In genomic region chr1:156122519-156123355, GRCh38 we compare ENCODE assay signal across 9 cellular contexts. TPM values are rescaled to one million over a fixed set of nuclear protein-coding genes. Genes with fewer than 3 reads are reported as not detected.
DNase-seq lines count a peak whose midpoint lies in the region; ATAC-seq, FAIRE-seq and TF ChIP-seq lines count a peak whose summit lies in the region.
"Had no signal": no experiment of that assay in that cellular context is flagged by ENCODE, and none has a peak within 500 bp of the region (broad histone marks: within the 10 kb centered on the region; RNA-seq: fewer than 3 reads in every experiment).

No MANE protein-coding gene starts in this region.

- TF ChIP-seq CTCF in fibroblast of the aortic adventitia (IDR thresholded peaks at IDR 0.05; ENCODE audit: insufficient read depth, low read length): no peak

- peak overlapping the region; percentile 72 to 97 for H3K27ac Mint-ChIP-seq in activated naive CD4-positive, alpha-beta T cell treated with anti-CD3 and anti-CD28 coated beads, Interleukin-2, amount 50 U/mL, for 72 hours

- H3K9me3 Mint-ChIP-seq in activated naive CD4-positive, alpha-beta T cell treated with anti-CD3 and anti-CD28 coated beads, Interleukin-2, amount 50 U/mL, for 72 hours: no peaks in the 10 kb centered on the region

- DNase-seq in activated naive CD4-positive, alpha-beta T cell treated with anti-CD3 and anti-CD28 coated beads, Interleukin-2, amount 50 U/mL, for 72 hours (ENCODE audit: low spot score in 2 of 2): no peak
- DNase-seq in activated naive CD4-positive, alpha-beta T cell (lab: John Stamatoyannopoulos, UW): no peak
- DNase-seq in T-helper 9 cell: peak; percentile 23
- DNase-seq in fibroblast of the aortic adventitia (ENCODE audit: low read depth): peak; percentile 90
- DNase-seq in non-pigmented ciliary epithelial cell (ENCODE audit: low read depth): peak; percentile 63
- no peak for DNase-seq in GM12891 (ENCODE audit: insufficient read length, low spot score)

- FAIRE-seq in GM12891 (lab: Jason Lieb, UNC): no peak
- FAIRE-seq: endometrium had no signal

- peak overlapping the region; percentile 66 for H3K4me3 ChIP-seq in fibroblast of the aortic adventitia (ENCODE audit: low read depth, low read length)

- peaks cover 0 to 25% of the 10 kb centered on the region in 2 donors for H3K36me3 Mint-ChIP-seq in activated naive CD4-positive, alpha-beta T cell treated with anti-CD3 and anti-CD28 coated beads, Interleukin-2, amount 50 U/mL, for 72 hours

- ATAC-seq in activated naive CD4-positive, alpha-beta T cell treated with anti-CD3 and anti-CD28 coated beads, Interleukin-2, amount 50 U/mL, for 72 hours: no peak
- ATAC-seq in HG02870 (IDR thresholded peaks at IDR 0.05; ENCODE audit: unreplicated experiment) (no peak), HG03135 (IDR thresholded peaks at IDR 0.05; ENCODE audit: unreplicated experiment) (no peak)

- no peak for TF ChIP-seq POLR2A in GM12891 (IDR thresholded peaks at IDR 0.05; ENCODE audit: low read depth, low read length)

TF ChIP-seq in GM12891, 5 proteins besides CTCF, POLR2A, EP300 and RAD21:
- no peak for TF ChIP-seq PAX5 (IDR thresholded peaks at IDR 0.05; ENCODE audit: insufficient read depth, low read length, severe bottlenecking)
- TF ChIP-seq POLR2AphosphoS5 (IDR thresholded peaks at IDR 0.05; ENCODE audit: low read depth, low read length): no peak
- no peak for TF ChIP-seq TAF1 (IDR thresholded peaks at IDR 0.05; ENCODE audit: low read depth, low read length)
- no peak for TF ChIP-seq POU2F2 (IDR thresholded peaks at IDR 0.05; ENCODE audit: low read depth, low read length)
- no peak for TF ChIP-seq SPI1 (IDR thresholded peaks at IDR 0.05; ENCODE audit: low read depth, low read length)

RNA-seq across cellular contexts. Expression of gene LMNA, which starts 8.2 kb away (rescaled TPM):
- total RNA-seq in activated naive CD4-positive, alpha-beta T cell treated with anti-CD3 and anti-CD28 coated beads, Interleukin-2, amount 50 U/mL, for 72 hours: 100 to 1,000 TPM; 116 to 147 TPM
- total RNA-seq in fibroblast of the aortic adventitia (ENCODE audit: low replicate concordance): 502 and 1,039 TPM in 2 replicates
- 70.7 TPM for polyA plus RNA-seq in GM12891 (2012; ENCODE audit: low read depth, missing spikeins)

RNA-seq across cellular contexts. Expression of gene SEMA4A, which starts 30.6 kb away (rescaled TPM):
- total RNA-seq in activated naive CD4-positive, alpha-beta T cell treated with anti-CD3 and anti-CD28 coated beads, Interleukin-2, amount 50 U/mL, for 72 hours: 10 to 100 TPM; 10.5 to 36.2 TPM
- 1.4 and 3.2 TPM in 2 replicates for total RNA-seq in fibroblast of the aortic adventitia (ENCODE audit: low replicate concordance)
- 26.3 TPM for polyA plus RNA-seq in GM12891 (2012; ENCODE audit: low read depth, missing spikeins)

RNA-seq across cellular contexts. Expression of gene MEX3A, which starts 40.5 kb away (rescaled TPM):
- total RNA-seq in activated naive CD4-positive, alpha-beta T cell treated with anti-CD3 and anti-CD28 coated beads, Interleukin-2, amount 50 U/mL, for 72 hours: under 1 TPM; 0.16 to 0.49 TPM
- total RNA-seq in fibroblast of the aortic adventitia (ENCODE audit: low replicate concordance): 0.90 TPM in 2 replicates
- polyA plus RNA-seq in GM12891 (2012; ENCODE audit: low read depth, missing spikeins): 0.56 TPM

Comparison
In these comparisons a context has a peak if more than half of its experiments do, and no peak if none do; other contexts are left out.
1. DNase-seq: peak in T-helper 9 cell (single experiment), fibroblast of the aortic adventitia (single experiment) and non-pigmented ciliary epithelial cell (single experiment); none in activated naive CD4-positive, alpha-beta T cell treated with anti-CD3 and anti-CD28 coated beads, Interleukin-2, amount 50 U/mL, for 72 hours (0 of 2), activated naive CD4-positive, alpha-beta T cell (0 of 4) and GM12891 (single experiment).